Comparison of ENCODE assay signal across 8 cellular contexts in genomic region chr12:64609543-64610091, GRCh38. TPM values are rescaled to one million over a fixed set of nuclear protein-coding genes. Genes with fewer than 3 reads are reported as not detected.
DNase-seq lines count a peak whose midpoint lies in the region; ATAC-seq and TF ChIP-seq lines count a peak whose summit lies in the region.

No MANE protein-coding gene starts in this region.

- TF ChIP-seq CTCF in AG04449 (IDR thresholded peaks at IDR 0.05; ENCODE audit: insufficient read depth, low read length, missing control alignments) (no peak), epithelial cell of proximal tubule (conservative IDR thresholded peaks at IDR 0.05; ENCODE audit: low read depth, low read length) (no peak), neutrophil (IDR thresholded peaks at IDR 0.05) (no peak)

- CTCF ChIA-PET in AG04449 (lab: Yijun Ruan, JAX), result interaction anchor here (0.7 to 2.4 kb wide), 6 partner anchors 18 to 86 kb away, joined by 3 to 9 read pairs (median 4); no protein-coding TSS in a partner anchor

- no peaks in the 10 kb centered on the region for H3K9me3 ChIP-seq in neutrophil

- H3K36me3 ChIP-seq in neutrophil, result peaks cover 17% of the 10 kb centered on the region

- H3K27me3 ChIP-seq in neutrophil, result no peaks in the 10 kb centered on the region

- H3K27ac ChIP-seq in neutrophil, result peak overlapping the region; percentile 99

- ATAC-seq in GM19438 (IDR thresholded peaks at IDR 0.05; ENCODE audit: low read depth, unreplicated experiment) (peak; percentile 0), SK-N-SH treated with all-trans-retinoic acid at 6 μM for 48 hours (peak; percentile 18), GM21576 (IDR thresholded peaks at IDR 0.05; ENCODE audit: unreplicated experiment) (no peak), HG02642 (IDR thresholded peaks at IDR 0.05; ENCODE audit: poor library complexity, unreplicated experiment) (no peak)

- H3K4me3 ChIP-seq in AG04449 (ENCODE audit: low read depth, low read length) (peak overlapping the region; percentile 77), epithelial cell of proximal tubule (ENCODE audit: low read depth, low read length) (peak overlapping the region; percentile 84), neutrophil (ENCODE audit: low read depth in 1 of 2, low read length in 1 of 2) (peak overlapping the region; percentile 84 to 97)

- POLR2A ChIA-PET in AG04449 (lab: Yijun Ruan, JAX), result interaction anchor here (0.9 to 1.2 kb wide), 4 partner anchors 16 to 86 kb away, joined by 3 to 4 read pairs (median 3); no protein-coding TSS in a partner anchor

- DNase-seq in AG04449 (ENCODE audit: low read depth, low spot score) (no peak), epithelial cell of proximal tubule (ENCODE audit: low read depth) (no peak), NCI-H2107 (lab: John Stamatoyannopoulos, UW) (no peak)

- H3K4me1 ChIP-seq in neutrophil (ENCODE audit: control insufficient read depth in 1 of 2, insufficient read depth in 1 of 2, low read depth in 1 of 2, low read length in 1 of 2), result peaks cover 43 to 51% of the 10 kb centered on the region in 2 experiments

TF ChIP-seq in SK-N-SH treated with all-trans-retinoic acid at 6 μM for 48 hours, 23 proteins besides CTCF, POLR2A, EP300 and RAD21:
- TF ChIP-seq ZNF8 (CRISPR knock-in tag; IDR thresholded peaks at IDR 0.05), result no peak
- TF ChIP-seq, protein P1, sequence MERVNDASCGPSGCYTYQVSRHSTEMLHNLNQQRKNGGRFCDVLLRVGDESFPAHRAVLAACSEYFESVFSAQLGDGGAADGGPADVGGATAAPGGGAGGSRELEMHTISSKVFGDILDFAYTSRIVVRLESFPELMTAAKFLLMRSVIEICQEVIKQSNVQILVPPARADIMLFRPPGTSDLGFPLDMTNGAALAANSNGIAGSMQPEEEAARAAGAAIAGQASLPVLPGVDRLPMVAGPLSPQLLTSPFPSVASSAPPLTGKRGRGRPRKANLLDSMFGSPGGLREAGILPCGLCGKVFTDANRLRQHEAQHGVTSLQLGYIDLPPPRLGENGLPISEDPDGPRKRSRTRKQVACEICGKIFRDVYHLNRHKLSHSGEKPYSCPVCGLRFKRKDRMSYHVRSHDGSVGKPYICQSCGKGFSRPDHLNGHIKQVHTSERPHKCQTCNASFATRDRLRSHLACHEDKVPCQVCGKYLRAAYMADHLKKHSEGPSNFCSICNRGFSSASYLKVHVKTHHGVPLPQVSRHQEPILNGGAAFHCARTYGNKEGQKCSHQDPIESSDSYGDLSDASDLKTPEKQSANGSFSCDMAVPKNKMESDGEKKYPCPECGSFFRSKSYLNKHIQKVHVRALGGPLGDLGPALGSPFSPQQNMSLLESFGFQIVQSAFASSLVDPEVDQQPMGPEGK (CRISPR knock-in tag; IDR thresholded peaks at IDR 0.05; ENCODE audit: borderline replicate concordance), result peak; percentile 87; the same call in 1 of the 2 replicates
- TF ChIP-seq ZC3H10 (CRISPR knock-in tag; IDR thresholded peaks at IDR 0.05), result no peak
- no peak for TF ChIP-seq TCF4 (CRISPR knock-in tag; IDR thresholded peaks at IDR 0.05; ENCODE audit: borderline replicate concordance)
- TF ChIP-seq ARNTL (CRISPR knock-in tag; IDR thresholded peaks at IDR 0.05; ENCODE audit: borderline replicate concordance, low read depth), result no peak

RNA-seq across cellular contexts. Expression of gene RASSF3, which starts 0.7 kb away (rescaled TPM):
- total RNA-seq in epithelial cell of proximal tubule, result 14.9 and 15.4 TPM in 2 replicates

Comparison
In these comparisons a context has a peak if more than half of its experiments do, and no peak if none do; other contexts are left out.
1. ATAC-seq: peak in GM19438 (single experiment) and SK-N-SH treated with all-trans-retinoic acid at 6 μM for 48 hours (single experiment); none in GM21576 (single experiment) and HG02642 (single experiment).
2. Peak in every context shown above with its lines, with median percentiles within 50 percentile points of each other: H3K4me3 ChIP-seq.